Comparison of ENCODE assay signal across 8 cellular contexts in genomic region chrX:46257451-46257879, GRCh38.
"Had no signal": no experiment of that assay in that cellular context is flagged by ENCODE, and none has a peak within 500 bp of the region (broad histone marks: within the 10 kb centered on the region; RNA-seq: fewer than 3 reads in every experiment).

No MANE protein-coding gene starts in this region.

- H3K27ac ChIP-seq: thoracic aorta had no signal

- H3K4me3 ChIP-seq: esophagus squamous epithelium, thoracic aorta had no signal

- H3K36me3 ChIP-seq: esophagus squamous epithelium, thoracic aorta had no signal

- H3K27me3 ChIP-seq: esophagus squamous epithelium had no signal

- H3K9me3 ChIP-seq: esophagus squamous epithelium, thoracic aorta had no signal

- ATAC-seq: left ventricle myocardium superior had no signal

- DNase-seq: activated naive CD4-positive, alpha-beta T cell; esophagus squamous epithelium; kidney; left ventricle myocardium superior; nephron progenitor cell; stimulated activated CD4-positive, alpha-beta T cell treated with anti-CD3 and anti-CD28 coated beads, Interleukin-4, amount 100 ng/mL, for 1 hour; T-helper 2 cell had no signal
